ENCODE assay signal across 1 cellular context in genomic region chr22:30245985-30246901, GRCh38.
TF ChIP-seq lines count a peak whose summit lies in the region.

Gene LIF (minus strand): TSS chr22:30246759. CDS start chr22:30246695, 64 bp downstream.

TF ChIP-seq in HEK293, 187 proteins besides CTCF, POLR2A, EP300 and RAD21 (continued from another document and continues in another):
- TF ChIP-seq GLIS2 (tag by site-specific recombination; IDR thresholded peaks at IDR 0.05) (peak; percentile 91), KLF10 (tag by site-specific recombination; IDR thresholded peaks at IDR 0.05) (0 out of 2 replicates have a peak, but pooled peaks have one; percentile 1), ZNF2 (tag by site-specific recombination; IDR thresholded peaks at IDR 0.05) (peak; percentile 58; the same call in 1 of the 2 replicates), KLF16 (tag by site-specific recombination; IDR thresholded peaks at IDR 0.05) (peak; percentile 82), ZNF549 (tag by site-specific recombination; IDR thresholded peaks at IDR 0.05) (no peak), ZNF664 (tag by site-specific recombination; IDR thresholded peaks at IDR 0.05) (peak; percentile 87), ZBTB10 (tag by site-specific recombination; IDR thresholded peaks at IDR 0.05) (peak; percentile 64), ZNF398 (tag by site-specific recombination; IDR thresholded peaks at IDR 0.05) (peak; percentile 97), WT1 (tag by site-specific recombination; IDR thresholded peaks at IDR 0.05) (peak; percentile 47; the same call in 1 of the 2 replicates), ZNF366 (tag by site-specific recombination; conservative IDR thresholded peaks at IDR 0.05) (peak; percentile 97), PRDM1 (tag by site-specific recombination; IDR thresholded peaks at IDR 0.05) (peak; percentile 100), TSHZ1 (tag by site-specific recombination; IDR thresholded peaks at IDR 0.05; ENCODE audit: borderline replicate concordance) (no peak), PRDM10 (tag by site-specific recombination; IDR thresholded peaks at IDR 0.05) (peak; percentile 87), ZNF530 (tag by site-specific recombination; IDR thresholded peaks at IDR 0.05; ENCODE audit: low read depth) (no peak), ZNF558 (tag by site-specific recombination; IDR thresholded peaks at IDR 0.05) (no peak), HOXD13 (CRISPR knock-in tag; IDR thresholded peaks at IDR 0.05; ENCODE audit: borderline replicate concordance) (no peak), KLF8 (tag by site-specific recombination; IDR thresholded peaks at IDR 0.05) (peak; percentile 91), ZNF274 (IDR thresholded peaks at IDR 0.05; ENCODE audit: low read length) (no peak), ZNF274 (tag by site-specific recombination; IDR thresholded peaks at IDR 0.05; ENCODE audit: borderline replicate concordance) (no peak), GFI1B (tag by site-specific recombination; IDR thresholded peaks at IDR 0.05) (no peak), ZNF560 (tag by site-specific recombination; IDR thresholded peaks at IDR 0.05; ENCODE audit: borderline replicate concordance) (no peak), ZNF600 (tag by site-specific recombination; IDR thresholded peaks at IDR 0.05) (peak; percentile 78), ZBTB1 (tag by site-specific recombination; IDR thresholded peaks at IDR 0.05) (no peak), ZNF585B (tag by site-specific recombination; IDR thresholded peaks at IDR 0.05) (no peak), RBAK (tag by site-specific recombination; IDR thresholded peaks at IDR 0.05) (no peak), ZNF175 (tag by site-specific recombination; IDR thresholded peaks at IDR 0.05) (no peak), ZNF513 (tag by site-specific recombination; IDR thresholded peaks at IDR 0.05) (peak; percentile 99), GLI4 (tag by site-specific recombination; IDR thresholded peaks at IDR 0.05) (no peak), ZNF48 (tag by site-specific recombination; IDR thresholded peaks at IDR 0.05) (no peak), ZNF302 (tag by site-specific recombination; IDR thresholded peaks at IDR 0.05; ENCODE audit: low read depth) (no peak), ZNF596 (tag by site-specific recombination; IDR thresholded peaks at IDR 0.05) (no peak), ZBTB20 (tag by site-specific recombination; IDR thresholded peaks at IDR 0.05) (peak; percentile 84), ZNF792 (tag by site-specific recombination; IDR thresholded peaks at IDR 0.05) (no peak), ZNF670 (tag by site-specific recombination; IDR thresholded peaks at IDR 0.05; ENCODE audit: low read depth) (no peak), ZNF223 (tag by site-specific recombination; IDR thresholded peaks at IDR 0.05) (no peak), ZNF76 (tag by site-specific recombination; IDR thresholded peaks at IDR 0.05; ENCODE audit: borderline replicate concordance, low read depth) (peak; percentile 75; the same call in 1 of the 2 replicates), ZNF791 (tag by site-specific recombination; IDR thresholded peaks at IDR 0.05) (no peak), SP3 (tag by site-specific recombination; IDR thresholded peaks at IDR 0.05) (peak; percentile 23)
- TF ChIP-seq, protein P1, sequence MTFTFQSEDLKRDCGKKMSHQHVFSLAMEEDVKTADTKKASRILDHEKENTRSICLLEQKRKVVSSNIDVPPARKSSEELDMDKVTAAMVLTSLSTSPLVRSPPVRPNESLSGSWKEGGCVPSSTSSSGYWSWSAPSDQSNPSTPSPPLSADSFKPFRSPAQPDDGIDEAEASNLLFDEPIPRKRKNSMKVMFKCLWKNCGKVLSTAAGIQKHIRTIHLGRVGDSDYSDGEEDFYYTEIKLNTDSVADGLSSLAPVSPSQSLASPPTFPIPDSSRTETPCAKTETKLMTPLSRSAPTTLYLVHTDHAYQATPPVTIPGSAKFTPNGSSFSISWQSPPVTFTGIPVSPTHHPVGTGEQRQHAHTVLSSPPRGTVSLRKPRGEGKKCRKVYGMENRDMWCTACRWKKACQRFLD (tag by site-specific recombination; IDR thresholded peaks at IDR 0.05): no peak
- TF ChIP-seq, protein P2, sequence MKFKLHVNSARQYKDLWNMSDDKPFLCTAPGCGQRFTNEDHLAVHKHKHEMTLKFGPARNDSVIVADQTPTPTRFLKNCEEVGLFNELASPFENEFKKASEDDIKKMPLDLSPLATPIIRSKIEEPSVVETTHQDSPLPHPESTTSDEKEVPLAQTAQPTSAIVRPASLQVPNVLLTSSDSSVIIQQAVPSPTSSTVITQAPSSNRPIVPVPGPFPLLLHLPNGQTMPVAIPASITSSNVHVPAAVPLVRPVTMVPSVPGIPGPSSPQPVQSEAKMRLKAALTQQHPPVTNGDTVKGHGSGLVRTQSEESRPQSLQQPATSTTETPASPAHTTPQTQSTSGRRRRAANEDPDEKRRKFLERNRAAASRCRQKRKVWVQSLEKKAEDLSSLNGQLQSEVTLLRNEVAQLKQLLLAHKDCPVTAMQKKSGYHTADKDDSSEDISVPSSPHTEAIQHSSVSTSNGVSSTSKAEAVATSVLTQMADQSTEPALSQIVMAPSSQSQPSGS (tag by site-specific recombination; IDR thresholded peaks at IDR 0.05; ENCODE audit: low read depth): no peak
- TF ChIP-seq, protein P3, sequence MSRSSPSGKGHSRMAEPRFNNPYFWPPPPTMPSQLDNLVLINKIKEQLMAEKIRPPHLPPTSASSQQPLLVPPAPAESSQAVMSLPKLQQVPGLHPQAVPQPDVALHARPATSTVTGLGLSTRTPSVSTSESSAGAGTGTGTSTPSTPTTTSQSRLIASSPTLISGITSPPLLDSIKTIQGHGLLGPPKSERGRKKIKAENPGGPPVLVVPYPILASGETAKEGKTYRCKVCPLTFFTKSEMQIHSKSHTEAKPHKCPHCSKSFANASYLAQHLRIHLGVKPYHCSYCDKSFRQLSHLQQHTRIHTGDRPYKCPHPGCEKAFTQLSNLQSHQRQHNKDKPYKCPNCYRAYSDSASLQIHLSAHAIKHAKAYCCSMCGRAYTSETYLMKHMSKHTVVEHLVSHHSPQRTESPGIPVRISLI (tag by site-specific recombination; IDR thresholded peaks at IDR 0.05): no peak
- TF ChIP-seq, protein P4, sequence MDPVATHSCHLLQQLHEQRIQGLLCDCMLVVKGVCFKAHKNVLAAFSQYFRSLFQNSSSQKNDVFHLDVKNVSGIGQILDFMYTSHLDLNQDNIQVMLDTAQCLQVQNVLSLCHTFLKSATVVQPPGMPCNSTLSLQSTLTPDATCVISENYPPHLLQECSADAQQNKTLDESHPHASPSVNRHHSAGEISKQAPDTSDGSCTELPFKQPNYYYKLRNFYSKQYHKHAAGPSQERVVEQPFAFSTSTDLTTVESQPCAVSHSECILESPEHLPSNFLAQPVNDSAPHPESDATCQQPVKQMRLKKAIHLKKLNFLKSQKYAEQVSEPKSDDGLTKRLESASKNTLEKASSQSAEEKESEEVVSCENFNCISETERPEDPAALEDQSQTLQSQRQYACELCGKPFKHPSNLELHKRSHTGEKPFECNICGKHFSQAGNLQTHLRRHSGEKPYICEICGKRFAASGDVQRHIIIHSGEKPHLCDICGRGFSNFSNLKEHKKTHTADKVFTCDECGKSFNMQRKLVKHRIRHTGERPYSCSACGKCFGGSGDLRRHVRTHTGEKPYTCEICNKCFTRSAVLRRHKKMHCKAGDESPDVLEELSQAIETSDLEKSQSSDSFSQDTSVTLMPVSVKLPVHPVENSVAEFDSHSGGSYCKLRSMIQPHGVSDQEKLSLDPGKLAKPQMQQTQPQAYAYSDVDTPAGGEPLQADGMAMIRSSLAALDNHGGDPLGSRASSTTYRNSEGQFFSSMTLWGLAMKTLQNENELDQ (tag by site-specific recombination; IDR thresholded peaks at IDR 0.05; ENCODE audit: low read depth): no peak
